In genomic region chr9:76652894-76653293, GRCh38 we compare ENCODE assay signal across 12 cellular contexts.
DNase-seq lines count a peak whose midpoint lies in the region; ATAC-seq and TF ChIP-seq lines count a peak whose summit lies in the region.
"Had no signal": no experiment of that assay in that cellular context is flagged by ENCODE, and none has a peak within 500 bp of the region (broad histone marks: within the 10 kb centered on the region; RNA-seq: fewer than 3 reads in every experiment).

No MANE protein-coding gene starts in this region.

- H3K36me3 ChIP-seq in DND-41 (ENCODE audit: insufficient read depth, low read length), result no peaks in the 10 kb centered on the region
- no peaks in the 10 kb centered on the region for H3K36me3 ChIP-seq in KMS-11 (ENCODE audit: insufficient read depth)
- H3K36me3 ChIP-seq: BLaER1 had no signal

- H3K4me2 ChIP-seq in DND-41 (ENCODE audit: insufficient read depth, low read length), result no peak overlapping the region
- peak overlapping the region; percentile 97; the same call in 1 of the 2 replicates for H3K4me2 ChIP-seq in KMS-11
- H3K4me2 ChIP-seq: BLaER1 had no signal

- TF ChIP-seq CTCF in DND-41 (IDR thresholded peaks at IDR 0.05; ENCODE audit: borderline replicate concordance, extremely low read depth, low read length, poor library complexity, severe bottlenecking) (no peak), KMS-11 (conservative IDR thresholded peaks at IDR 0.05; ENCODE audit: low read depth, low read length) (no peak)

- no peak overlapping the region for H3K9ac ChIP-seq in DND-41 (ENCODE audit: low read depth, low read length)
- no peak overlapping the region for H3K9ac ChIP-seq in KMS-11
- H3K9ac ChIP-seq: BLaER1 had no signal

- no peaks in the 10 kb centered on the region for H3K9me3 ChIP-seq in DND-41 (ENCODE audit: insufficient read depth, low read length, severe bottlenecking)
- H3K9me3 ChIP-seq: BLaER1 had no signal

- H3K27ac ChIP-seq in DND-41 (ENCODE audit: low read length), result no peak overlapping the region
- no peak overlapping the region for H3K27ac ChIP-seq in KMS-11
- H3K27ac ChIP-seq: BLaER1 had no signal

- H3K27me3 ChIP-seq in DND-41 (ENCODE audit: insufficient read depth, low read length, poor library complexity) (peaks cover 6% of the 10 kb centered on the region), KMS-11 (ENCODE audit: insufficient read depth, low read depth) (0 out of 2 replicates have a peak, but pooled peaks cover 3% of the 10 kb centered on the region)
- H3K27me3 ChIP-seq: BLaER1 had no signal

- no peaks in the 10 kb centered on the region for H4K20me1 ChIP-seq in DND-41 (ENCODE audit: insufficient read depth, low read length)
- H4K20me1 ChIP-seq in KMS-11 (ENCODE audit: insufficient read depth), result no peaks in the 10 kb centered on the region
- H4K20me1 ChIP-seq: BLaER1 had no signal

- H3K4me3 ChIP-seq in DND-41 (ENCODE audit: low read depth in 1 of 2, low read length in 2 of 2) (no peak overlapping the region), KMS-11 (IDR thresholded peaks at IDR 0.05; ENCODE audit: insufficient read depth, low read depth, low read length) (no peak overlapping the region)
- H3K4me3 ChIP-seq: BLaER1 had no signal

- H3K79me2 ChIP-seq in DND-41 (ENCODE audit: insufficient read depth, low read length) (no peaks in the 10 kb centered on the region), KMS-11 (ENCODE audit: insufficient read depth, low read depth) (no peaks in the 10 kb centered on the region)

- peak; percentile 10 for DNase-seq in DND-41
- DNase-seq in SKM-1 (lab: John Stamatoyannopoulos, UW; ENCODE audit: unreplicated experiment), result peak; percentile 5
- DNase-seq in iris pigment epithelial cell (ENCODE audit: low read depth), result peak; percentile 84
- no peak for DNase-seq in NCI-H526 treated with DMSO at 0.1 percent for 48 hours (lab: John Stamatoyannopoulos, UW)
- no peak for DNase-seq in D341Med (ENCODE audit: low spot score)
- DNase-seq: dermis blood vessel endothelial cell, midbrain had no signal

- H3K4me1 ChIP-seq in DND-41 (ENCODE audit: insufficient read depth, low read length), result peaks cover 14% of the 10 kb centered on the region; the same call in 1 of the 2 replicates
- peaks cover 64% of the 10 kb centered on the region for H3K4me1 ChIP-seq in KMS-11 (ENCODE audit: low read depth, poor library complexity, severe bottlenecking)

- H2AFZ ChIP-seq in DND-41 (ENCODE audit: low read depth, low read length) (no peak overlapping the region), KMS-11 (ENCODE audit: low read depth) (no peak overlapping the region)

- ATAC-seq in DND-41 (ENCODE audit: insufficient read depth, low read depth), result no peak
- ATAC-seq in HG03521 (IDR thresholded peaks at IDR 0.05; ENCODE audit: unreplicated experiment), result no peak
- no peak for ATAC-seq in HG02588 (IDR thresholded peaks at IDR 0.05; ENCODE audit: unreplicated experiment)
- ATAC-seq: WTC11 had no signal

Comparison
In these comparisons a context has a peak if more than half of its experiments do, and no peak if none do; other contexts are left out.
1. DNase-seq: peak in DND-41 (single experiment), SKM-1 (single experiment) and iris pigment epithelial cell (single experiment); none in NCI-H526 treated with DMSO at 0.1 percent for 48 hours (single experiment) and D341Med (single experiment).